ENCODE assay signal across 1 cellular context in the genomic region with DNA sequence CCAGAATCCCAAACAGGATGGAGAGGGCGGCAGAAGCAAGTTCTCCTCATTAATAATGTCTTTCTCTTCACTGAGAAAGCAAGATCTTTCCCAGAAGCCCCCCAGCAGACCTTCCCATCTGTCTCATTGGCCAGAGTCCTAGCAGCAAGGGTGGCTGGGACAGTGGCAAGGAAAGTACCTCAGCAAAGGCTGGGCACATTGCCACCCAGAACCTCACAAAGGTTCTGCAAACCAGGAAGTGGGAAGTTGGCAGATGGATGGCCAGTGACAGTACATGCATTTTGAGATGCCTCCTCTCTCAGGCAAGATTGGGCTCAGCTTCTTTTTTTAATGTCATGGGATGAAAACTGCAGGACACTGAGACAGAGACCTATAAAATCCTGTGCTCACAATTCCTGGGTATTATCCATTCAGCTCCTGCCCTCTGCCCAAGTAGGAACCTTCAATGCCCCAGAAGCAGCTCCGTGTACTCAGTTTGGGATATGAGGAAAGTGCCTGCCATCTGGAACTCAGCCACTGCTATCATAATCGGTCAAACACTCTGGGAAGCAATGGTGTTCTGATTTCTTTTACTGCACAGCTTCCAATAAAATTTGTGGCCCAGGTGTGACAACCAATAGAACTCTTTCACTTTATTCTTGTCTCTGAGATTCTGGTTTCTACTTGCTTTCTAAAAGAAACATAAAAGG.
TF ChIP-seq lines count a peak whose summit lies in the region.

No MANE protein-coding gene starts in this region.

TF ChIP-seq in HepG2, 621 proteins besides CTCF, POLR2A, EP300 and RAD21:
- no peak for TF ChIP-seq HNRNPK (IDR thresholded peaks at IDR 0.05; ENCODE audit: low read depth, low read length, poor library complexity, severe bottlenecking)
- TF ChIP-seq, protein P1, sequence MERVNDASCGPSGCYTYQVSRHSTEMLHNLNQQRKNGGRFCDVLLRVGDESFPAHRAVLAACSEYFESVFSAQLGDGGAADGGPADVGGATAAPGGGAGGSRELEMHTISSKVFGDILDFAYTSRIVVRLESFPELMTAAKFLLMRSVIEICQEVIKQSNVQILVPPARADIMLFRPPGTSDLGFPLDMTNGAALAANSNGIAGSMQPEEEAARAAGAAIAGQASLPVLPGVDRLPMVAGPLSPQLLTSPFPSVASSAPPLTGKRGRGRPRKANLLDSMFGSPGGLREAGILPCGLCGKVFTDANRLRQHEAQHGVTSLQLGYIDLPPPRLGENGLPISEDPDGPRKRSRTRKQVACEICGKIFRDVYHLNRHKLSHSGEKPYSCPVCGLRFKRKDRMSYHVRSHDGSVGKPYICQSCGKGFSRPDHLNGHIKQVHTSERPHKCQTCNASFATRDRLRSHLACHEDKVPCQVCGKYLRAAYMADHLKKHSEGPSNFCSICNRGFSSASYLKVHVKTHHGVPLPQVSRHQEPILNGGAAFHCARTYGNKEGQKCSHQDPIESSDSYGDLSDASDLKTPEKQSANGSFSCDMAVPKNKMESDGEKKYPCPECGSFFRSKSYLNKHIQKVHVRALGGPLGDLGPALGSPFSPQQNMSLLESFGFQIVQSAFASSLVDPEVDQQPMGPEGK (CRISPR knock-in tag; IDR thresholded peaks at IDR 0.05) = no peak
